22 cellular contexts compared by ENCODE assay signal in genomic region chr11:130454495-130455262, GRCh38. TPM values are rescaled to one million over a fixed set of nuclear protein-coding genes. Genes with fewer than 3 reads are reported as not detected.
A peak's percentile ranks its signal among the peaks of the same experiment; 100 is the strongest.
DNase-seq lines count a peak whose midpoint lies in the region; TF ChIP-seq lines count a peak whose summit lies in the region.
"Had no signal": no experiment of that assay in that cellular context is flagged by ENCODE, and none has a peak within 500 bp of the region (broad histone marks: within the 10 kb centered on the region; RNA-seq: fewer than 3 reads in every experiment).

No MANE protein-coding gene starts in this region.

- TF ChIP-seq CTCF in cardiac fibroblast (IDR thresholded peaks at IDR 0.05; ENCODE audit: low read depth, low read length): no peak

- H3K36me3 ChIP-seq in subcutaneous abdominal adipose tissue (ENCODE audit: control insufficient read depth in 5 of 5, insufficient read depth in 5 of 5, low read length in 5 of 5): peaks cover 0 to 11% (median 7%) of the 10 kb centered on the region in 5 donors
- H3K36me3 ChIP-seq: suprapubic skin had no signal

- no peak overlapping the region for H3K4me3 ChIP-seq in cardiac fibroblast (replicated peaks in 1 of 2; ENCODE audit: low read depth in 2 of 2, low read length in 2 of 2)
- H3K4me3 ChIP-seq in subcutaneous abdominal adipose tissue (ENCODE audit: low read depth in 1 of 5, low read length in 5 of 5): peak overlapping the region in 1 of 5 donors; percentile 19
- H3K4me3 ChIP-seq: suprapubic skin had no signal

- H3K9me3 ChIP-seq in subcutaneous abdominal adipose tissue (ENCODE audit: control insufficient read depth in 5 of 5, low read length in 5 of 5): no peaks in the 10 kb centered on the region
- H3K9me3 ChIP-seq: suprapubic skin had no signal

- H3K27ac ChIP-seq in subcutaneous abdominal adipose tissue (ENCODE audit: low read depth, low read length): peak overlapping the region; percentile 85
- H3K27ac ChIP-seq: suprapubic skin had no signal

- H3K27me3 ChIP-seq in subcutaneous abdominal adipose tissue (ENCODE audit: control insufficient read depth in 5 of 5, insufficient read depth in 4 of 5, low read length in 5 of 5): peaks cover 0 to 2% (median 0%) of the 10 kb centered on the region in 5 donors

- peaks cover 31 to 94% (median 90%) of the 10 kb centered on the region in 5 donors for H3K4me1 ChIP-seq in subcutaneous abdominal adipose tissue (ENCODE audit: control insufficient read depth in 5 of 5, insufficient read depth in 5 of 5, low read length in 5 of 5)

- DNase-seq in NCI-H2171 (lab: John Stamatoyannopoulos, UW) (peak; percentile 7), cardiac fibroblast (ENCODE audit: low read depth in 2 of 2) (peak; percentile 41 to 55), iris pigment epithelial cell (ENCODE audit: low read depth) (peak; percentile 47), mesenteric fat pad (ENCODE audit: low spot score) (no peak), NCI-H2227 treated with DMSO at 0.1 percent for 48 hours (lab: John Stamatoyannopoulos, UW) (no peak), LoVo (ENCODE audit: low spot score) (no peak)
- DNase-seq: activated naive CD4-positive, alpha-beta T cell; activated T-cell treated with anti-CD3 and anti-CD28 coated beads for 4 hours; anterior cingulate cortex; cortex of kidney; DND-41; Karpas-422; kidney; midbrain; NCI-H1092 treated with DMSO at 0.1 percent for 48 hours; NCI-H69; SIG-M5; T-cell had no signal

- peak overlapping the region in 1 of 5 donors; percentile 64 for H3K9ac ChIP-seq in subcutaneous abdominal adipose tissue (ENCODE audit: low read length in 5 of 5)

RNA-seq across cellular contexts. Expression of gene ADAMTS15, which starts 6.2 kb away (rescaled TPM):
- total RNA-seq in mesenteric fat pad: 61.2 TPM

RNA-seq across cellular contexts. Expression of gene ADAMTS8, which starts 26.3 kb away (rescaled TPM):
- total RNA-seq in mesenteric fat pad: 0.42 TPM
- total RNA-seq: fibroblast of villous mesenchyme, pulmonary artery endothelial cell had no signal

Comparison
In these comparisons a context has a peak if more than half of its experiments do, and no peak if none do; other contexts are left out.
1. DNase-seq: peak in NCI-H2171 (single experiment), cardiac fibroblast (2 of 2) and iris pigment epithelial cell (single experiment); none in mesenteric fat pad (single experiment), NCI-H2227 treated with DMSO at 0.1 percent for 48 hours (single experiment) and LoVo (single experiment).